ENCODE assay signal across 9 cellular contexts in genomic region chr4:73518340-73518739, GRCh38. TPM values are rescaled to one million over a fixed set of nuclear protein-coding genes. Genes with fewer than 3 reads are reported as not detected.
"Had no signal": no experiment of that assay in that cellular context is flagged by ENCODE, and none has a peak within 500 bp of the region (broad histone marks: within the 10 kb centered on the region; RNA-seq: fewer than 3 reads in every experiment).

No MANE protein-coding gene starts in this region.

- H3K4me3 Mint-ChIP-seq: IgD-negative memory B cell had no signal

- H3K36me3 Mint-ChIP-seq: IgD-negative memory B cell had no signal

- FAIRE-seq: HTR-8/SVneo, K562 had no signal

- H3K4me3 ChIP-seq: K562 had no signal

- DNase-seq: IMR-90, KBM-7, KG1 had no signal

- H3K27ac ChIP-seq: HL-60 had no signal

- H3K27ac Mint-ChIP-seq: IgD-negative memory B cell had no signal

- ATAC-seq: K562 had no signal

RNA-seq across cellular contexts. Expression of gene AFM, which starts 36.8 kb away (rescaled TPM):
- total RNA-seq: HT-29, HT1080, IMR-90 had no signal
- polyA plus RNA-seq: IgD-negative memory B cell, IMR-90 had no signal
